9 cellular contexts compared by ENCODE assay signal in genomic region chr17:67400193-67400592, GRCh38. TPM values are rescaled to one million over a fixed set of nuclear protein-coding genes. Genes with fewer than 3 reads are reported as not detected.
DNase-seq lines count a peak whose midpoint lies in the region; ATAC-seq and TF ChIP-seq lines count a peak whose summit lies in the region.
"Had no signal": no experiment of that assay in that cellular context is flagged by ENCODE, and none has a peak within 500 bp of the region (broad histone marks: within the 10 kb centered on the region; RNA-seq: fewer than 3 reads in every experiment).

No MANE protein-coding gene starts in this region.

- peaks cover 72% of the 10 kb centered on the region for H3K4me1 Mint-ChIP-seq in activated CD4-positive, alpha-beta T cell treated with anti-CD3 and anti-CD28 coated beads for 36 hours
- peaks cover 59 to 74% of the 10 kb centered on the region in 2 donors for H3K4me1 Mint-ChIP-seq in natural killer cell

- H3K9me3 Mint-ChIP-seq in activated CD4-positive, alpha-beta T cell treated with anti-CD3 and anti-CD28 coated beads for 36 hours (ENCODE audit: low read depth): no peaks in the 10 kb centered on the region
- no peaks in the 10 kb centered on the region for H3K9me3 Mint-ChIP-seq in natural killer cell
- H3K9me3 Mint-ChIP-seq: stimulated activated memory B cell treated with anti-CD40 and anti-IgM and Interleukin-4, amounts not matched to agents 10 μg/mL and 1 μg/mL and 100 μg/mL, for 72 hours had no signal

- no peaks in the 10 kb centered on the region for H3K27me3 Mint-ChIP-seq in activated CD4-positive, alpha-beta T cell treated with anti-CD3 and anti-CD28 coated beads for 36 hours
- H3K27me3 Mint-ChIP-seq in natural killer cell (ENCODE audit: low read depth in 2 of 2): no peaks in the 10 kb centered on the region
- H3K27me3 Mint-ChIP-seq: stimulated activated memory B cell treated with anti-CD40 and anti-IgM and Interleukin-4, amounts not matched to agents 10 μg/mL and 1 μg/mL and 100 μg/mL, for 72 hours had no signal

- no peak for DNase-seq in activated CD4-positive, alpha-beta T cell treated with anti-CD3 and anti-CD28 coated beads for 36 hours
- DNase-seq in activated CD4-positive, alpha-beta T cell treated with anti-CD3 and anti-CD28 coated beads for 4 hours: no peak
- DNase-seq in KBM-7 (peak; percentile 40), astrocyte of the spinal cord (ENCODE audit: low read depth, low spot score) (peak; percentile 33), natural killer cell (no peak), NCI-H510A (lab: John Stamatoyannopoulos, UW) (no peak), substantia nigra (lab: John Stamatoyannopoulos, UW) (no peak)

- no peak for TF ChIP-seq CTCF in astrocyte of the spinal cord (IDR thresholded peaks at IDR 0.05; ENCODE audit: low read depth, low read length)
- TF ChIP-seq CTCF in natural killer cell (IDR thresholded peaks at IDR 0.05): no peak

- intact Hi-C loops in activated CD4-positive, alpha-beta T cell treated with anti-CD3 and anti-CD28 coated beads for 36 hours (cut with DNase I, micrococcal nuclease): no loop called here
- intact Hi-C loops in natural killer cell (cut with micrococcal nuclease): no loop called here

- H3K27ac ChIP-seq in substantia nigra (ENCODE audit: low read depth, low read length, poor library complexity, severe bottlenecking): no peak overlapping the region

- H3K27ac Mint-ChIP-seq in activated CD4-positive, alpha-beta T cell treated with anti-CD3 and anti-CD28 coated beads for 36 hours: peak overlapping the region; percentile 95
- peak overlapping the region; percentile 93 to 97 for H3K27ac Mint-ChIP-seq in natural killer cell
- H3K27ac Mint-ChIP-seq: stimulated activated memory B cell treated with anti-CD40 and anti-IgM and Interleukin-4, amounts not matched to agents 10 μg/mL and 1 μg/mL and 100 μg/mL, for 72 hours had no signal

- POLR2A ChIA-PET in activated CD4-positive, alpha-beta T cell treated with anti-CD3 and anti-CD28 coated beads for 36 hours (lab: Charles Lee): interaction anchor here (0.7 kb wide), 1 partner anchor 492 kb away, joined by 5 read pairs; no protein-coding TSS in a partner anchor

- in situ Hi-C loops in KBM-7 (cut with MboI; ENCODE audit: low pct_unique_long_range_greater_than_20kb, low sequenced_read_pairs): no loop called here
- in situ Hi-C loops in astrocyte of the spinal cord (cut with HindIII; ENCODE audit: low sequenced_read_pairs): no loop called here

- peaks cover 14% of the 10 kb centered on the region for H3K36me3 Mint-ChIP-seq in activated CD4-positive, alpha-beta T cell treated with anti-CD3 and anti-CD28 coated beads for 36 hours (ENCODE audit: low read depth)
- peaks cover 8% of the 10 kb centered on the region for H3K36me3 Mint-ChIP-seq in natural killer cell

- peak overlapping the region; percentile 66 for H3K4me3 Mint-ChIP-seq in activated CD4-positive, alpha-beta T cell treated with anti-CD3 and anti-CD28 coated beads for 36 hours
- peak overlapping the region; percentile 74 for H3K4me3 Mint-ChIP-seq in natural killer cell
- H3K4me3 Mint-ChIP-seq: stimulated activated memory B cell treated with anti-CD40 and anti-IgM and Interleukin-4, amounts not matched to agents 10 μg/mL and 1 μg/mL and 100 μg/mL, for 72 hours had no signal

- H3K4me3 ChIP-seq in astrocyte of the spinal cord (ENCODE audit: low read depth, low read length): no peak overlapping the region

- no peak for ATAC-seq in activated CD4-positive, alpha-beta T cell treated with anti-CD3 and anti-CD28 coated beads for 36 hours
- ATAC-seq in natural killer cell (peak in 2 of 3 donors; percentile 12 to 27), GM19324 (IDR thresholded peaks at IDR 0.05; ENCODE audit: low FRiP score, unreplicated experiment) (no peak)
- ATAC-seq: stimulated activated memory B cell treated with anti-CD40 and anti-IgM and Interleukin-4, amounts not matched to agents 10 μg/mL and 1 μg/mL and 100 μg/mL, for 72 hours had no signal

- CTCF ChIA-PET in activated CD4-positive, alpha-beta T cell treated with anti-CD3 and anti-CD28 coated beads for 36 hours (lab: Charles Lee): interaction anchor here (0.6 to 1.0 kb wide), 2 partner anchors 12 to 19 kb away, joined by 3 read pairs; no protein-coding TSS in a partner anchor

RNA-seq across cellular contexts. Expression of gene PITPNC1, which starts 23.1 kb away (rescaled TPM):
- 10 to 100 TPM; 41.6 to 56.3 TPM for total RNA-seq in activated CD4-positive, alpha-beta T cell treated with anti-CD3 and anti-CD28 coated beads for 36 hours
- total RNA-seq in natural killer cell: 100 to 1,000 TPM; 150 to 185 (median 169) TPM

RNA-seq across cellular contexts. Expression of gene PSMD12, which starts 33.8 kb away (rescaled TPM):
- 100 to 1,000 TPM; 100 to 101 TPM for total RNA-seq in activated CD4-positive, alpha-beta T cell treated with anti-CD3 and anti-CD28 coated beads for 36 hours
- 10 to 100 TPM; 57.4 to 58.2 (median 58.0) TPM for total RNA-seq in natural killer cell

Comparison
In these comparisons a context has a peak if more than half of its experiments do, and no peak if none do; other contexts are left out.
1. ATAC-seq: peak in natural killer cell (2 of 3); none in activated CD4-positive, alpha-beta T cell treated with anti-CD3 and anti-CD28 coated beads for 36 hours (single experiment) and GM19324 (single experiment).
2. DNase-seq: peak in KBM-7 (single experiment) and astrocyte of the spinal cord (single experiment); none in activated CD4-positive, alpha-beta T cell treated with anti-CD3 and anti-CD28 coated beads for 36 hours (single experiment), activated CD4-positive, alpha-beta T cell treated with anti-CD3 and anti-CD28 coated beads for 4 hours (0 of 2), natural killer cell (single experiment), NCI-H510A (single experiment) and substantia nigra (0 of 49).